1 cellular context compared by ENCODE assay signal in the genomic region with DNA sequence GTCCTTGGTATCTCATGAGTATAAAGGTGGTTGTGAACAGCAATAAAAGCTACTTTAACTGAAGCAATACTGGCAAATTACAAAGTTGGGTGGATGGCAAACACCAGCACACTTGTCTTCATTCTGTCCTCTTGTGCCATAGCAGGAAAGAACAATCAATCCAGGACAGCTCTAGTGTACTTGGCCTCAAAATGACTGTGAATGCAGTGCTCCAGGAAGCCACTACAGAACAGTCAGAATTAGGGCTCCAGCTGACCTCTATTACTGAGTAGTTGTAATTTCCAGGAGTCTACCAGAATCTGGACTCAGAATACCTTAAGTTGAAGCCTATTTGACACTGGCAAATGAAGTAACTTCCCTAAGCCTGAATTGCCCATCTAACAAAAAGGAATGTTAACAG.
TF ChIP-seq lines count a peak whose summit lies in the region.

No MANE protein-coding gene starts in this region.

TF ChIP-seq in IMR-90, 13 proteins besides CTCF, POLR2A, EP300 and RAD21 (continued from another document):
- TF ChIP-seq NFE2L2 (IDR thresholded peaks at IDR 0.05; ENCODE audit: low read depth, low read length): no peak
- TF ChIP-seq MXI1 (IDR thresholded peaks at IDR 0.05; ENCODE audit: borderline replicate concordance, low read depth, low read length): no peak
- TF ChIP-seq CEBPB (IDR thresholded peaks at IDR 0.05; ENCODE audit: low read depth, low read length): no peak
- TF ChIP-seq RCOR1 (IDR thresholded peaks at IDR 0.05; ENCODE audit: insufficient replicate concordance, low read length): no peak
- TF ChIP-seq CHD1 (IDR thresholded peaks at IDR 0.05; ENCODE audit: low read depth, low read length): no peak
